In genomic region chr22:27206001-27206746, GRCh38 we compare ENCODE assay signal across 19 cellular contexts.
A peak's percentile ranks its signal among the peaks of the same experiment; 100 is the strongest.
DNase-seq lines count a peak whose midpoint lies in the region; ATAC-seq and TF ChIP-seq lines count a peak whose summit lies in the region.
"Had no signal": no experiment of that assay in that cellular context is flagged by ENCODE, and none has a peak within 500 bp of the region (broad histone marks: within the 10 kb centered on the region; RNA-seq: fewer than 3 reads in every experiment).

No MANE protein-coding gene starts in this region.

- no peak overlapping the region for H3K23ac ChIP-seq in trophoblast cell (ENCODE audit: low read length)

- no peaks in the 10 kb centered on the region for H3K79me2 ChIP-seq in trophoblast cell (ENCODE audit: control insufficient read depth, insufficient read depth, low read length, poor library complexity)

- H3K9me3 ChIP-seq in trophoblast cell (ENCODE audit: insufficient read depth, low read depth, low read length), result no peaks in the 10 kb centered on the region
- H3K9me3 ChIP-seq: colonic mucosa, neutrophil, testis had no signal

- H3K4me2 ChIP-seq in trophoblast cell (ENCODE audit: low read length), result no peak overlapping the region

- no peak overlapping the region for H2AFZ ChIP-seq in trophoblast cell (ENCODE audit: insufficient read depth, low read length, poor library complexity)

- no peak overlapping the region for H4K8ac ChIP-seq in trophoblast cell (ENCODE audit: low read depth, low read length)

- WGBS in trophoblast cell (ENCODE audit: extremely low coverage, insufficient coverage, insufficient read length), result no CpG with 5 or more reads among the region's 6 CpGs

- peaks cover 8% of the 10 kb centered on the region for H3K79me1 ChIP-seq in trophoblast cell (ENCODE audit: low read length)

- no peaks in the 10 kb centered on the region for H3K27me3 ChIP-seq in foreskin keratinocyte
- no peaks in the 10 kb centered on the region for H3K27me3 ChIP-seq in trophoblast cell (ENCODE audit: insufficient read depth, low read length)
- H3K27me3 ChIP-seq: colonic mucosa, testis had no signal

- H2BK120ac ChIP-seq in trophoblast cell (ENCODE audit: insufficient read depth, low read length, poor library complexity), result no peak overlapping the region

- peak; percentile 20 for DNase-seq in LHCN-M2 (ENCODE audit: low read depth)
- peak; percentile 56 for DNase-seq in astrocyte of the hippocampus (ENCODE audit: low read depth, low spot score)
- DNase-seq in foreskin keratinocyte, result peak in 1 of 2 donors; percentile 50
- no peak for DNase-seq in trophoblast cell
- no peak for DNase-seq in D341Med (ENCODE audit: low spot score)
- no peak for DNase-seq in AG08395 (ENCODE audit: low spot score)
- DNase-seq in GF-D8 (lab: John Stamatoyannopoulos, UW), result no peak
- DNase-seq: activated CD4-positive, alpha-beta T cell treated with anti-CD3 and anti-CD28 coated beads, Interleukin-2, amount 50 U/mL, for 48 hours; activated naive CD4-positive, alpha-beta T cell; AML-193; colonic mucosa; foreskin melanocyte; NCI-H82; retina; testis; WERI-Rb-1 had no signal

- no peak for TF ChIP-seq CTCF in foreskin keratinocyte (conservative IDR thresholded peaks at IDR 0.05)

- H3K4ac ChIP-seq in trophoblast cell (ENCODE audit: low read depth, low read length), result no peak overlapping the region

- H3K9ac ChIP-seq in trophoblast cell (ENCODE audit: low read length), result no peak overlapping the region

- no peak overlapping the region for H2BK5ac ChIP-seq in trophoblast cell (ENCODE audit: low read depth, low read length, poor library complexity)

- no peak overlapping the region for H3K18ac ChIP-seq in trophoblast cell (ENCODE audit: low read length)

- no peak overlapping the region for H4K12ac ChIP-seq in trophoblast cell (ENCODE audit: low read depth, low read length)

- peak overlapping the region; percentile 45 for H2BK12ac ChIP-seq in trophoblast cell (ENCODE audit: low read length)

- H3K14ac ChIP-seq in trophoblast cell (ENCODE audit: low read length), result peak overlapping the region; percentile 41

- H2AK5ac ChIP-seq in trophoblast cell (ENCODE audit: low read length), result peak overlapping the region; percentile 50

- H4K91ac ChIP-seq in trophoblast cell (ENCODE audit: low read depth, low read length), result peak overlapping the region; percentile 29

- H3K27ac ChIP-seq in foreskin keratinocyte (peak overlapping the region; percentile 34), trophoblast cell (ENCODE audit: low read depth, low read length) (no peak overlapping the region)
- H3K27ac ChIP-seq: colonic mucosa, neutrophil, testis, WERI-Rb-1 had no signal

- peaks cover 36% of the 10 kb centered on the region for H3K4me1 ChIP-seq in foreskin keratinocyte
- H3K4me1 ChIP-seq in trophoblast cell (ENCODE audit: control insufficient read depth in 1 of 2, insufficient read depth in 2 of 2, low read length in 2 of 2), result peaks cover 4 to 18% of the 10 kb centered on the region in 2 experiments
- H3K4me1 ChIP-seq: colonic mucosa, testis had no signal

- no peak overlapping the region for H3K4me3 ChIP-seq in trophoblast cell (ENCODE audit: low read depth, low read length)
- H3K4me3 ChIP-seq: colonic mucosa, testis had no signal

- no peaks in the 10 kb centered on the region for H3K36me3 ChIP-seq in trophoblast cell (ENCODE audit: control insufficient read depth in 1 of 2, insufficient read depth in 2 of 2, low read length in 2 of 2)
- H3K36me3 ChIP-seq: colonic mucosa, neutrophil, WERI-Rb-1 had no signal

- ATAC-seq in foreskin keratinocyte (peak; percentile 21), GM21619 (IDR thresholded peaks at IDR 0.05; ENCODE audit: unreplicated experiment) (no peak)
- ATAC-seq: left lobe of liver had no signal

Comparison
In these comparisons a context has a peak if more than half of its experiments do, and no peak if none do; other contexts are left out.
1. DNase-seq: peak in LHCN-M2 (single experiment) and astrocyte of the hippocampus (single experiment); none in trophoblast cell (0 of 2), D341Med (single experiment), AG08395 (single experiment) and GF-D8 (single experiment).